Comparison of ENCODE assay signal across 10 cellular contexts in the genomic region with DNA sequence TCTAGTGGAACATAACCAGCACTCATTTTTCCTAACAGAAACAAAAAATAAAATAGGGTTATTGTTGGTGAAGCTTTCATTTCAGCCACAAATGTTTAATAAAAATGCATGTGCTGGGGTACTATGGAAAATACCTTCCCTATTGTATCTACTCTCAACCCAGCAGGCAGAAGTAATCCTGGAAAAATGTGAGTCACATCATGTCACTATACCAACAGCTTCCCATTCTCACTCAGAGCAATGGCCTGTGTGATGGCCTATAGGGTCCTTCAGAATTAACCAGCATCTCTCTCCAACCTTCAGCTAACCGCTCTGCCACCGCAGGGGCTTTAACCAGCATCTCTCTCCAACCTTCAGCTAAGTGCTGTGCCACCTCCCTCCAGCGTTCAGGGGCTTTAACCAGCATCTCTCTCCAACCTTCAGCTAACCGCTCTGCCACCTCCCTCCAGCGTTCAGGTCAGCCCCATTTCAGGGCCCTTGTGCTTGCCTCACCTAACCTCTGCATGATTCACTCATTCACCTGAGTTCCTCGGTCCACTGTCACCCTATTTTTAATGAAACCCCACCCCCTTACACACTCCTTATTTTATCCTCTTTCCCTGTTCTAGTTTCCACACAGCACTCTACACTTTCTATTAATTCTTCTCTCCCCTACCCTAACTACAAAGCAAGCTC. TPM values are rescaled to one million over a fixed set of nuclear protein-coding genes. Genes with fewer than 3 reads are reported as not detected.
DNase-seq lines count a peak whose midpoint lies in the region; ATAC-seq and FAIRE-seq lines count a peak whose summit lies in the region.
"Had no signal": no experiment of that assay in that cellular context is flagged by ENCODE, and none has a peak within 500 bp of the region (broad histone marks: within the 10 kb centered on the region; RNA-seq: fewer than 3 reads in every experiment).

No MANE protein-coding gene starts in this region.

- peaks cover 3% of the 10 kb centered on the region in 2 donors for H3K4me1 ChIP-seq in esophagus (ENCODE audit: control insufficient read depth in 2 of 2, insufficient read depth in 2 of 2, low read length in 1 of 2)

- WGBS in esophagus, 2 donors, result 61 to 77% methylated on average over 6 of the region's 6 CpGs

- DNase-seq in NCI-H82 (lab: John Stamatoyannopoulos, UW) (peak; percentile 44), NCI-H82 treated with DMSO at 0.1 percent for 48 hours (lab: John Stamatoyannopoulos, UW; ENCODE audit: unreplicated experiment) (no peak), RCC 7860 (ENCODE audit: low spot score) (peak; percentile 21), pons (ENCODE audit: low spot score) (peak; percentile 14), NCI-H1417 treated with DMSO at 0.1 percent for 48 hours (lab: John Stamatoyannopoulos, UW) (no peak), HUDEP-2 (lab: John Stamatoyannopoulos, UW; ENCODE audit: unreplicated experiment in 76 of 76) (no peak)
- DNase-seq: activated CD4-positive, alpha-beta T cell treated with anti-CD3 and anti-CD28 coated beads, Interleukin-2, amount 10 ng/mL, durations not matched to agents 7 days and 5 days had no signal

- H3K4me3 ChIP-seq in esophagus (ENCODE audit: low read depth in 1 of 2, low read length in 2 of 2), result no peak overlapping the region

- peak overlapping the region; percentile 79 to 82 for H3K27ac ChIP-seq in esophagus (ENCODE audit: low read depth in 2 of 2, low read length in 1 of 2)
- H3K27ac ChIP-seq: parathyroid adenoma had no signal

- no peaks in the 10 kb centered on the region for H3K9me3 ChIP-seq in esophagus (ENCODE audit: control insufficient read depth in 2 of 2, insufficient read depth in 1 of 2, low read depth in 1 of 2, low read length in 1 of 2)

- ATAC-seq in HG03520 (IDR thresholded peaks at IDR 0.05; ENCODE audit: unreplicated experiment), result no peak

- H3K36me3 ChIP-seq in esophagus (ENCODE audit: control insufficient read depth in 2 of 2, insufficient read depth in 2 of 2, low read length in 1 of 2), result no peaks in the 10 kb centered on the region

- H3K27me3 ChIP-seq in esophagus (ENCODE audit: control insufficient read depth in 1 of 2, insufficient read depth in 2 of 2, low read length in 2 of 2), result no peaks in the 10 kb centered on the region

- FAIRE-seq in RCC 7860 (lab: Jason Lieb, UNC), result no peak

RNA-seq across cellular contexts. Expression of a gene that starts 34.0 kb away (rescaled TPM):
- polyA plus RNA-seq in esophagus, result 10 to 100 TPM; 28.4 to 45.7 TPM

Comparison
In these comparisons a context has a peak if more than half of its experiments do, and no peak if none do; other contexts are left out.
1. DNase-seq: peak in NCI-H82 (single experiment), RCC 7860 (single experiment) and pons (single experiment); none in NCI-H82 treated with DMSO at 0.1 percent for 48 hours (single experiment), NCI-H1417 treated with DMSO at 0.1 percent for 48 hours (single experiment) and HUDEP-2 (0 of 76).